8 cellular contexts compared by ENCODE assay signal in the genomic region with DNA sequence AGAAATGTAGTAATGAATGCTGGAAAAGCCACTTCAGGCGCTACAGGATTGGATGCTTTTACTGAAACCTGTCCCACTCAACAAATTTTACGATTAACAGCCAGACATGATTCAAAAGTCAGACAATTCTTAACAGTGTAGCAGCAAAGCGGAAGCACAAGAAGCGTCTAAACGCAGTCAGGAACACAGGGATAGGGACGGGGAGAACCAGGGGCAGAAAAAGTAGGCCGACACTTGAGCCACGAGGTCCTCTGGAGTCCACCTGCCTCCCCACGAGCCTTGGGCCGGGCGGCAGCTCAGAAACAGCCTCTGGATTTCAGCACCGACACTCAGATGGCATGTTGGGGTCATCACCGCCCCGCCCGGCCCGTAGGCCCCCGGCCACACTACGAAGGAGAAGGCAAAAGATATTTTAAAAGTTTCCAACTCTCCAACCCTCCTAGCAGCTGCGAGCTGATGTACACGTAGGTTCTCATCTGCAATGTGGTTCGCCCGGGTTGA. TPM values are rescaled to one million over a fixed set of nuclear protein-coding genes. Genes with fewer than 3 reads are reported as not detected.
DNase-seq lines count a peak whose midpoint lies in the region; ATAC-seq lines count a peak whose summit lies in the region.

No MANE protein-coding gene starts in this region.

- no peaks in the 10 kb centered on the region for H3K9me3 Mint-ChIP-seq in activated naive CD4-positive, alpha-beta T cell treated with anti-CD3 and anti-CD28 coated beads, Interleukin-2, amount 50 U/mL, for 72 hours
- H3K9me3 Mint-ChIP-seq in immature natural killer cell = no peaks in the 10 kb centered on the region

- peaks cover 6 to 21% (median 18%) of the 10 kb centered on the region in 3 donors for H3K27me3 Mint-ChIP-seq in immature natural killer cell (ENCODE audit: low read depth in 3 of 3)

- H3K4me3 Mint-ChIP-seq in immature natural killer cell = peak overlapping the region; percentile 94 to 100 (median 99)

- no peak for DNase-seq in activated naive CD4-positive, alpha-beta T cell treated with anti-CD3 and anti-CD28 coated beads, Interleukin-2, amount 50 U/mL, for 72 hours (ENCODE audit: low spot score in 2 of 2)
- DNase-seq in immature natural killer cell (no peak), amygdala (lab: John Stamatoyannopoulos, UW) (no peak), NCI-H1105 (lab: John Stamatoyannopoulos, UW) (no peak), LoVo (ENCODE audit: low spot score) (no peak)
- peak; percentile 40 for DNase-seq in stimulated activated naive CD8-positive, alpha-beta T cell treated with anti-CD3 and anti-CD28 coated beads, Interleukin-15, Interleukin-2, amounts not matched to agents 100 U/mL and 50 U/mL, for 24 hours
- DNase-seq in effector CD8-positive, alpha-beta T cell (lab: John Stamatoyannopoulos, UW) = no peak

- peak; percentile 0 for ATAC-seq in HG03097 (IDR thresholded peaks at IDR 0.05; ENCODE audit: low FRiP score, unreplicated experiment)
- no peak for ATAC-seq in activated naive CD4-positive, alpha-beta T cell treated with anti-CD3 and anti-CD28 coated beads, Interleukin-2, amount 50 U/mL, for 72 hours
- no peak for ATAC-seq in stimulated activated naive CD8-positive, alpha-beta T cell treated with anti-CD3 and anti-CD28 coated beads, Interleukin-15, Interleukin-2, amounts not matched to agents 100 U/mL and 50 U/mL, for 24 hours

- peak overlapping the region; percentile 96 to 100 for H3K27ac Mint-ChIP-seq in activated naive CD4-positive, alpha-beta T cell treated with anti-CD3 and anti-CD28 coated beads, Interleukin-2, amount 50 U/mL, for 72 hours
- peak overlapping the region; percentile 92 to 99 (median 97) for H3K27ac Mint-ChIP-seq in immature natural killer cell

- H3K36me3 Mint-ChIP-seq in activated naive CD4-positive, alpha-beta T cell treated with anti-CD3 and anti-CD28 coated beads, Interleukin-2, amount 50 U/mL, for 72 hours = peaks cover 69 to 70% of the 10 kb centered on the region in 2 donors
- peaks cover 19 to 38% (median 20%) of the 10 kb centered on the region in 3 donors for H3K36me3 Mint-ChIP-seq in immature natural killer cell

- peaks cover 60 to 83% of the 10 kb centered on the region in 2 donors for H3K4me1 Mint-ChIP-seq in immature natural killer cell

RNA-seq across cellular contexts. Expression of a gene that starts 0.6 kb away (rescaled TPM):
- total RNA-seq in activated naive CD4-positive, alpha-beta T cell treated with anti-CD3 and anti-CD28 coated beads, Interleukin-2, amount 50 U/mL, for 72 hours = 1,000 to 10,000 TPM; 2,392 to 2,665 TPM
- polyA plus RNA-seq in immature natural killer cell = 1,000 to 10,000 TPM; 1,093 to 1,304 (median 1,251) TPM

RNA-seq across cellular contexts. Expression of a gene that starts 17.9 kb away (rescaled TPM):
- 10 to 100 TPM in 1 of 2 donors, 1 to 10 TPM in 1; 9.3 to 15.6 TPM for total RNA-seq in activated naive CD4-positive, alpha-beta T cell treated with anti-CD3 and anti-CD28 coated beads, Interleukin-2, amount 50 U/mL, for 72 hours
- polyA plus RNA-seq in immature natural killer cell = 10 to 100 TPM; 16.0 to 42.6 (median 18.0) TPM

RNA-seq across cellular contexts. Expression of a gene that starts 20.0 kb away (rescaled TPM):
- 10 to 100 TPM; 33.1 to 36.4 TPM for total RNA-seq in activated naive CD4-positive, alpha-beta T cell treated with anti-CD3 and anti-CD28 coated beads, Interleukin-2, amount 50 U/mL, for 72 hours
- 1 to 10 TPM in 2 of 3 donors, under 1 TPM in 1; 0.80 to 2.3 (median 1.7) TPM for polyA plus RNA-seq in immature natural killer cell

RNA-seq across cellular contexts. Expression of a gene that starts 38.1 kb away (rescaled TPM):
- 1 to 10 TPM; 4.8 to 7.0 TPM for total RNA-seq in activated naive CD4-positive, alpha-beta T cell treated with anti-CD3 and anti-CD28 coated beads, Interleukin-2, amount 50 U/mL, for 72 hours
- under 1 TPM in 1 of 3 donors, not detected in 2; 0.50 TPM for polyA plus RNA-seq in immature natural killer cell
